In the genomic region with DNA sequence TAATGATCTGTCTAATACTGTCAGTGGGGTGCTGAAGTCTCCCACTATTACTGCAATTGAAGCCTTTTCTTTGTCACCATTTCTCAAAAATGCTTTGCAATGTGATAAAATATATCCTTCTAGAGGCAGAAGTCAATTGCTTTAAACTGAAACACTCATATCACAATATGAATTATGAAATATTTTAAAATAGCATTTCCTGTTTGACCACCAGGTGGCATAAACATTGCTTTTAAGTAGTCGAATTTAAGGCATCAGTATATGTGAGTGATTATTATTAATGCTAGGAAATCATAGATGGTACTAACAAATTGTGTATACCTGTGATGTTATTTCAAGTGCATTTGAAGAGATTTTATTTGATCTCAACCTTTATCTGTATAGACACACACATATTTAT, we compare ENCODE assay signal across 9 cellular contexts.
DNase-seq lines count a peak whose midpoint lies in the region; ATAC-seq and TF ChIP-seq lines count a peak whose summit lies in the region.
"Had no signal": no experiment of that assay in that cellular context is flagged by ENCODE, and none has a peak within 500 bp of the region (broad histone marks: within the 10 kb centered on the region; RNA-seq: fewer than 3 reads in every experiment).

No MANE protein-coding gene starts in this region.

- no peaks in the 10 kb centered on the region for H3K4me1 ChIP-seq in upper lobe of left lung

- H3K27ac ChIP-seq in upper lobe of left lung: no peak overlapping the region

- no peak for TF ChIP-seq POLR2A in upper lobe of left lung (IDR thresholded peaks at IDR 0.05)

- TF ChIP-seq CTCF in epithelial cell of proximal tubule (conservative IDR thresholded peaks at IDR 0.05; ENCODE audit: low read depth, low read length) (peak; percentile 41), upper lobe of left lung (IDR thresholded peaks at IDR 0.05) (peak in 3 of 6 experiments; percentile 17 to 38 (median 28))

- no peaks in the 10 kb centered on the region for H3K9me3 ChIP-seq in upper lobe of left lung

- no peak for ATAC-seq in upper lobe of left lung (ENCODE audit: low FRiP score in 2 of 2)
- ATAC-seq: activated T-cell treated with anti-CD3 and anti-CD28 coated beads, Interleukin-2, amount 50 U/mL, for 72 hours had no signal

- H3K36me3 ChIP-seq in upper lobe of left lung: no peaks in the 10 kb centered on the region

- H3K27me3 ChIP-seq in upper lobe of left lung: no peaks in the 10 kb centered on the region

- TF ChIP-seq EP300 in upper lobe of left lung (IDR thresholded peaks at IDR 0.05): no peak

- WGBS in upper lobe of left lung, 2 donors: 17 to 22% methylated on average over 1 of the region's 1 CpG

- DNase-seq in NCI-H748 (lab: John Stamatoyannopoulos, UW; ENCODE audit: unreplicated experiment) (peak; percentile 27), NCI-H748 treated with DMSO at 0.1 percent for 48 hours (lab: John Stamatoyannopoulos, UW) (no peak), NCI-H69 (lab: John Stamatoyannopoulos, UW) (peak; percentile 22), epithelial cell of proximal tubule (ENCODE audit: low read depth) (no peak), stromal cell of bone marrow (ENCODE audit: low read depth) (peak; percentile 5), upper lobe of left lung (no peak), retina (no peak)
- no peak for DNase-seq in activated naive CD4-positive, alpha-beta T cell (lab: John Stamatoyannopoulos, UW)
- DNase-seq: activated T-cell treated with anti-CD3 and anti-CD28 coated beads, Interleukin-2, amount 50 U/mL, for 72 hours had no signal

- H3K4me3 ChIP-seq in epithelial cell of proximal tubule (ENCODE audit: low read depth, low read length): no peak overlapping the region
- no peak overlapping the region for H3K4me3 ChIP-seq in upper lobe of left lung

Comparison
In these comparisons a context has a peak if more than half of its experiments do, and no peak if none do; other contexts are left out.
1. DNase-seq: peak in NCI-H748 (single experiment), NCI-H69 (single experiment) and stromal cell of bone marrow (single experiment); none in NCI-H748 treated with DMSO at 0.1 percent for 48 hours (single experiment), epithelial cell of proximal tubule (single experiment), activated naive CD4-positive, alpha-beta T cell (0 of 4), upper lobe of left lung (0 of 2) and retina (single experiment).